ENCODE assay signal across 8 cellular contexts in the genomic region with DNA sequence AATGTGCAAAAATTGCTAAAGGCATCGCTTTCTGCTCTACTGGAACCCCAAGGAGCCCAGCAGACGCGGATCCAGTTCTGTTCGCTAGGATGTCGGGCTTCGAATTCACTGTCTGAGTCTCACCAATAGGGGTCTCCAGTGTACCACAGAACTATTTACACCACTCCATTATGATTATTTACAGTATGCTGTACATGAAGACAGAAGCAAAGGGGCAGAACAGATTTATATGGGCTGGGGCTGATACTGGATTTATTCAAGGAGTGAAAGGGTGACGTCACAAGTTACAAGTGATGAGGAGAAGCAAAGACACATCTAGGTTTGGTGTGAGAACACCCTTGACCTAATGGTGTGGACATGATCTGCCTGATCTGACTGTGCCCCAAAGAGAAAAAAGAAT.
A peak's percentile ranks its signal among the peaks of the same experiment; 100 is the strongest.
DNase-seq lines count a peak whose midpoint lies in the region; ATAC-seq and TF ChIP-seq lines count a peak whose summit lies in the region.

No MANE protein-coding gene starts in this region.

- no peak overlapping the region for H3K9ac ChIP-seq in KMS-11
- H3K9ac ChIP-seq in mammary epithelial cell (ENCODE audit: insufficient read depth, low read length): no peak overlapping the region

- no peak overlapping the region for H3K4me2 ChIP-seq in KMS-11
- H3K4me2 ChIP-seq in OCI-LY7 (ENCODE audit: low read length): no peak overlapping the region
- no peak overlapping the region for H3K4me2 ChIP-seq in mammary epithelial cell (ENCODE audit: insufficient read depth, low read depth, low read length)

- ATAC-seq in GM19397 (IDR thresholded peaks at IDR 0.05; ENCODE audit: unreplicated experiment) (peak; percentile 53), left lobe of liver (peak; percentile 88), HG02610 (IDR thresholded peaks at IDR 0.05; ENCODE audit: unreplicated experiment) (no peak)

- CTCF ChIA-PET in Caco-2 (lab: Charles Lee): no interaction called here
- CTCF ChIA-PET in OCI-LY7 (lab: Charles Lee; ENCODE audit: unreplicated experiment): no interaction called here
- CTCF ChIA-PET in mammary epithelial cell (lab: Charles Lee; ENCODE audit: low non-redundant PET): no interaction called here

- no peak for TF ChIP-seq EP300 in tibial nerve (IDR thresholded peaks at IDR 0.05)

- no peaks in the 10 kb centered on the region for H3K79me2 ChIP-seq in KMS-11 (ENCODE audit: insufficient read depth, low read depth)
- no peaks in the 10 kb centered on the region for H3K79me2 ChIP-seq in OCI-LY7 (ENCODE audit: insufficient read depth, low read depth, low read length)
- H3K79me2 ChIP-seq in mammary epithelial cell (ENCODE audit: insufficient read depth, low read length): no peaks in the 10 kb centered on the region

- H3K27me3 ChIP-seq in Caco-2 (replicated peaks; ENCODE audit: control insufficient read depth, insufficient read depth, low read length) (no peaks in the 10 kb centered on the region), KMS-11 (ENCODE audit: insufficient read depth, low read depth) (no peaks in the 10 kb centered on the region), mammary epithelial cell (ENCODE audit: insufficient read depth, low read length) (peaks cover 7% of the 10 kb centered on the region), tibial nerve (peaks cover 0 to 41% of the 10 kb centered on the region in 2 donors)

- intact Hi-C loops in Caco-2 (cut with micrococcal nuclease; ENCODE audit: unreplicated experiment) (loop anchor here (1.0 to 5.0 kb wide), 4 partner anchors 265 to 730 kb away; no protein-coding TSS in a partner anchor), OCI-LY7 (cut with micrococcal nuclease; ENCODE audit: unreplicated experiment) (loop anchor here (1.0 kb wide), 1 partner anchor 730 kb away; no protein-coding TSS in a partner anchor), mammary epithelial cell (cut with micrococcal nuclease) (loop anchor here (1.0 kb wide), 2 partner anchors 721 to 730 kb away; no protein-coding TSS in a partner anchor)

- TF ChIP-seq POLR2A in tibial nerve (IDR thresholded peaks at IDR 0.05): no peak

- H3K9me3 ChIP-seq in Caco-2: no peaks in the 10 kb centered on the region
- H3K9me3 ChIP-seq in OCI-LY7 (ENCODE audit: low read length): no peaks in the 10 kb centered on the region
- no peaks in the 10 kb centered on the region for H3K9me3 ChIP-seq in mammary epithelial cell (replicated peaks; ENCODE audit: insufficient read depth, low read length)
- no peaks in the 10 kb centered on the region for H3K9me3 ChIP-seq in tibial nerve

- DNase-seq in Caco-2: peak; percentile 40 to 62
- peak; percentile 29 for DNase-seq in OCI-LY7 (ENCODE audit: low spot score)
- peak; percentile 24 for DNase-seq in mammary epithelial cell
- no peak for DNase-seq in left lobe of liver (ENCODE audit: low spot score)
- peak in 1 of 2 donors; percentile 41 for DNase-seq in tibial nerve (ENCODE audit: low spot score in 2 of 2)

- H3K4me3 Mint-ChIP-seq in Caco-2 (ENCODE audit: unreplicated experiment): no peak overlapping the region

- POLR2A ChIA-PET in Caco-2 (lab: Charles Lee): no interaction called here
- POLR2A ChIA-PET in OCI-LY7 (lab: Charles Lee): no interaction called here

- H3K9me2 ChIP-seq in OCI-LY7 (ENCODE audit: insufficient read depth, low read length): no peaks in the 10 kb centered on the region

- no peaks in the 10 kb centered on the region for H3K9me3 Mint-ChIP-seq in Caco-2 (ENCODE audit: unreplicated experiment)

- H2AFZ ChIP-seq in KMS-11 (ENCODE audit: low read depth): no peak overlapping the region
- no peak overlapping the region for H2AFZ ChIP-seq in OCI-LY7 (ENCODE audit: low read length)
- H2AFZ ChIP-seq in mammary epithelial cell (ENCODE audit: low read depth, low read length): no peak overlapping the region

- BruUV-seq in Caco-2 (replicated peaks; lab: Mats Ljungman, UMichigan): no TSS peak
- BruUV-seq in OCI-LY7 (replicated peaks; lab: Mats Ljungman, UMichigan): no TSS peak
- BruUV-seq in mammary epithelial cell (replicated peaks; lab: Mats Ljungman, UMichigan): no TSS peak

- TF ChIP-seq CTCF in Caco-2 (IDR thresholded peaks at IDR 0.05; ENCODE audit: insufficient read depth in 1 of 2, low read depth in 1 of 2, low read length in 1 of 2, severe bottlenecking in 1 of 2, unreplicated experiment in 1 of 2): peak; percentile 80 to 87
- TF ChIP-seq CTCF in KMS-11 (conservative IDR thresholded peaks at IDR 0.05; ENCODE audit: low read depth, low read length): peak; percentile 79
- peak; percentile 87 for TF ChIP-seq CTCF in OCI-LY7 (conservative IDR thresholded peaks at IDR 0.05; ENCODE audit: low read length)
- peak; percentile 81 to 83 for TF ChIP-seq CTCF in mammary epithelial cell (conservative IDR thresholded peaks at IDR 0.05 in 1 of 2, IDR thresholded peaks at IDR 0.05 in 1 of 2; ENCODE audit: extremely low read depth in 1 of 2, insufficient read depth in 1 of 2, low read depth in 1 of 2, low read length in 2 of 2)
- TF ChIP-seq CTCF in tibial nerve (IDR thresholded peaks at IDR 0.05): peak; percentile 42 to 62 (median 57)

- H3K36me3 ChIP-seq in Caco-2 (ENCODE audit: control insufficient read depth, insufficient read depth, low read length): no peaks in the 10 kb centered on the region
- H3K36me3 ChIP-seq in KMS-11 (ENCODE audit: insufficient read depth): no peaks in the 10 kb centered on the region
- no peaks in the 10 kb centered on the region for H3K36me3 ChIP-seq in OCI-LY7 (ENCODE audit: insufficient read depth, low read length)
- no peaks in the 10 kb centered on the region for H3K36me3 ChIP-seq in mammary epithelial cell (ENCODE audit: insufficient read depth, low read length)
- no peaks in the 10 kb centered on the region for H3K36me3 ChIP-seq in tibial nerve

- H3K4me3 ChIP-seq in Caco-2 (ENCODE audit: low read depth, low read length) (no peak overlapping the region), KMS-11 (IDR thresholded peaks at IDR 0.05; ENCODE audit: insufficient read depth, low read depth, low read length) (no peak overlapping the region), OCI-LY7 (ENCODE audit: low read depth, low read length, poor library complexity, severe bottlenecking) (no peak overlapping the region), mammary epithelial cell (replicated peaks in 1 of 3; ENCODE audit: insufficient read depth in 1 of 3, low read depth in 2 of 3, low read length in 3 of 3) (no peak overlapping the region), tibial nerve (no peak overlapping the region)

- dilution Hi-C loops in mammary epithelial cell (cut with HindIII; ENCODE audit: low sequenced_read_pairs): no loop called here

- H3K27ac Mint-ChIP-seq in Caco-2 (ENCODE audit: unreplicated experiment): no peak overlapping the region

- no peaks in the 10 kb centered on the region for H3K4me1 ChIP-seq in Caco-2
- H3K4me1 ChIP-seq in KMS-11 (ENCODE audit: low read depth, poor library complexity, severe bottlenecking): no peaks in the 10 kb centered on the region
- H3K4me1 ChIP-seq in OCI-LY7 (ENCODE audit: insufficient read depth, low read length, poor library complexity, severe bottlenecking): no peaks in the 10 kb centered on the region
- H3K4me1 ChIP-seq in mammary epithelial cell (ENCODE audit: insufficient read depth, low read length): no peaks in the 10 kb centered on the region
- H3K4me1 ChIP-seq in tibial nerve: no peaks in the 10 kb centered on the region

- in situ Hi-C loops in mammary epithelial cell (cut with MboI; ENCODE audit: low sequenced_read_pairs in 2 of 2): loop anchor here (10.0 to 25.0 kb wide), 3 partner anchors 295 to 728 kb away; partner anchors contain the start of genes HOXD12 (in 2 of the 2), HOXD13 (in 2 of the 2) and EVX2 (in 1 of the 2)

- no peaks in the 10 kb centered on the region for H4K20me1 ChIP-seq in KMS-11 (ENCODE audit: insufficient read depth)
- no peaks in the 10 kb centered on the region for H4K20me1 ChIP-seq in OCI-LY7 (ENCODE audit: insufficient read depth, low read length)
- no peaks in the 10 kb centered on the region for H4K20me1 ChIP-seq in mammary epithelial cell (ENCODE audit: insufficient read depth, low read length)

- H3K27ac ChIP-seq in KMS-11 (no peak overlapping the region), OCI-LY7 (ENCODE audit: low read depth, low read length, poor library complexity, severe bottlenecking) (no peak overlapping the region), mammary epithelial cell (ENCODE audit: insufficient read depth, low read depth, low read length) (no peak overlapping the region), tibial nerve (no peak overlapping the region)

- WGBS in mammary epithelial cell (ENCODE audit: low coverage, missing lambda C conversion rate): 4% methylated on average over 3 of the region's 7 CpGs
- 3 to 7% methylated on average over 7 of the region's 7 CpGs for WGBS in tibial nerve, 2 donors

- H3K36me3 Mint-ChIP-seq in Caco-2 (ENCODE audit: insufficient read depth, unreplicated experiment): no peaks in the 10 kb centered on the region

- no peaks in the 10 kb centered on the region for H3K4me1 Mint-ChIP-seq in Caco-2 (ENCODE audit: low read depth, unreplicated experiment)

- H3K27me3 Mint-ChIP-seq in Caco-2 (ENCODE audit: insufficient read depth, unreplicated experiment): peaks cover 16% of the 10 kb centered on the region
